13 cellular contexts compared by ENCODE assay signal in genomic region chrX:2664497-2664896, GRCh38. TPM values are rescaled to one million over a fixed set of nuclear protein-coding genes. Genes with fewer than 3 reads are reported as not detected.
DNase-seq lines count a peak whose midpoint lies in the region; ATAC-seq and TF ChIP-seq lines count a peak whose summit lies in the region.
"Had no signal": no experiment of that assay in that cellular context is flagged by ENCODE, and none has a peak within 500 bp of the region (broad histone marks: within the 10 kb centered on the region; RNA-seq: fewer than 3 reads in every experiment).

No MANE protein-coding gene starts in this region.

- no peak overlapping the region for H3K4me3 Mint-ChIP-seq in activated CD8-positive, alpha-beta T cell treated with anti-CD3 and anti-CD28 coated beads for 36 hours
- H3K4me3 Mint-ChIP-seq in activated CD8-positive, alpha-beta T cell treated with anti-CD3 and anti-CD28 coated beads, Interleukin-2, amount 10 ng/mL, durations not matched to agents 7 days and 5 days = no peak overlapping the region
- H3K4me3 Mint-ChIP-seq: activated naive CD4-positive, alpha-beta T cell treated with anti-CD3 and anti-CD28 coated beads, Interleukin-2, amount 10 ng/mL, durations not matched to agents 7 days and 5 days; stimulated activated memory B cell treated with anti-CD40 and anti-IgM and Interleukin-4, amounts not matched to agents 10 μg/mL and 1 μg/mL and 100 μg/mL, for 72 hours had no signal

- POLR2A ChIA-PET in activated CD8-positive, alpha-beta T cell treated with anti-CD3 and anti-CD28 coated beads for 36 hours (lab: Charles Lee) = no interaction called here
- POLR2A ChIA-PET in activated CD8-positive, alpha-beta T cell treated with anti-CD3 and anti-CD28 coated beads, Interleukin-2, amount 10 ng/mL, durations not matched to agents 7 days and 5 days (lab: Charles Lee) = no interaction called here

- no peaks in the 10 kb centered on the region for H3K27me3 ChIP-seq in thoracic aorta (replicated peaks; ENCODE audit: insufficient read depth)

- intact Hi-C loops in activated CD8-positive, alpha-beta T cell treated with anti-CD3 and anti-CD28 coated beads for 36 hours (cut with micrococcal nuclease) = no loop called here

- H3K36me3 Mint-ChIP-seq in activated CD8-positive, alpha-beta T cell treated with anti-CD3 and anti-CD28 coated beads for 36 hours (ENCODE audit: low read depth) = no peaks in the 10 kb centered on the region
- H3K36me3 Mint-ChIP-seq in activated CD8-positive, alpha-beta T cell treated with anti-CD3 and anti-CD28 coated beads, Interleukin-2, amount 10 ng/mL, durations not matched to agents 7 days and 5 days (ENCODE audit: low read depth) = no peaks in the 10 kb centered on the region

- WGBS in mesodermal cell (ENCODE audit: insufficient coverage in 2 of 2), 2 experiments = 63 to 76% methylated on average over 6 to 10 of the region's 11 CpGs

- DNase-seq in activated CD8-positive, alpha-beta T cell treated with anti-CD3 and anti-CD28 coated beads for 36 hours = peak; percentile 15
- DNase-seq in activated CD8-positive, alpha-beta T cell treated with anti-CD3 and anti-CD28 coated beads, Interleukin-2, amount 10 ng/mL, durations not matched to agents 7 days and 5 days = no peak
- peak; percentile 79 for DNase-seq in choroid plexus epithelial cell (ENCODE audit: low read depth)
- peak; percentile 17 for DNase-seq in thoracic aorta (ENCODE audit: low spot score)
- DNase-seq in T1000 (lab: John Stamatoyannopoulos, UW) = no peak
- DNase-seq: activated CD4-positive, alpha-beta T cell treated with anti-CD3 and anti-CD28 coated beads for 4 hours; activated naive CD4-positive, alpha-beta T cell treated with anti-CD3 and anti-CD28 coated beads, Interleukin-2, amount 10 ng/mL, durations not matched to agents 7 days and 5 days; EL; NCI-H1436 had no signal

- H3K9me3 ChIP-seq in mesodermal cell (ENCODE audit: control insufficient read depth, low read length) (no peaks in the 10 kb centered on the region), thoracic aorta (no peaks in the 10 kb centered on the region)

- H3K36me3 ChIP-seq in mesodermal cell (ENCODE audit: control insufficient read depth, insufficient read depth, low read length) (no peaks in the 10 kb centered on the region), thoracic aorta (no peaks in the 10 kb centered on the region)

- H3K4me3 ChIP-seq in choroid plexus epithelial cell (ENCODE audit: low read depth, low read length) = no peak overlapping the region
- no peak overlapping the region for H3K4me3 ChIP-seq in mesodermal cell (ENCODE audit: extremely low read depth, insufficient read depth, low read length, poor library complexity, severe bottlenecking)
- H3K4me3 ChIP-seq in thoracic aorta = no peak overlapping the region

- no peak for TF ChIP-seq CTCF in activated CD8-positive, alpha-beta T cell treated with anti-CD3 and anti-CD28 coated beads for 36 hours (IDR thresholded peaks at IDR 0.05)
- TF ChIP-seq CTCF in choroid plexus epithelial cell (conservative IDR thresholded peaks at IDR 0.05; ENCODE audit: low read depth, low read length) (no peak), thoracic aorta (IDR thresholded peaks at IDR 0.05) (no peak)

- ATAC-seq in activated CD8-positive, alpha-beta T cell treated with anti-CD3 and anti-CD28 coated beads for 36 hours = no peak
- no peak for ATAC-seq in activated CD8-positive, alpha-beta T cell treated with anti-CD3 and anti-CD28 coated beads, Interleukin-2, amount 10 ng/mL, durations not matched to agents 7 days and 5 days
- no peak for ATAC-seq in thoracic aorta (ENCODE audit: insufficient number of reproducible peaks, low FRiP score, low read depth)
- ATAC-seq in GM18519 (IDR thresholded peaks at IDR 0.05; ENCODE audit: low FRiP score, unreplicated experiment) = no peak
- ATAC-seq in HG03432 (IDR thresholded peaks at IDR 0.05; ENCODE audit: unreplicated experiment) = no peak
- ATAC-seq: stimulated activated memory B cell treated with anti-CD40 and anti-IgM and Interleukin-4, amounts not matched to agents 10 μg/mL and 1 μg/mL and 100 μg/mL, for 72 hours had no signal

- no peaks in the 10 kb centered on the region for H3K27me3 Mint-ChIP-seq in activated CD8-positive, alpha-beta T cell treated with anti-CD3 and anti-CD28 coated beads for 36 hours
- H3K27me3 Mint-ChIP-seq in activated CD8-positive, alpha-beta T cell treated with anti-CD3 and anti-CD28 coated beads, Interleukin-2, amount 10 ng/mL, durations not matched to agents 7 days and 5 days (ENCODE audit: low read depth) = no peaks in the 10 kb centered on the region
- H3K27me3 Mint-ChIP-seq: activated naive CD4-positive, alpha-beta T cell treated with anti-CD3 and anti-CD28 coated beads, Interleukin-2, amount 10 ng/mL, durations not matched to agents 7 days and 5 days; stimulated activated memory B cell treated with anti-CD40 and anti-IgM and Interleukin-4, amounts not matched to agents 10 μg/mL and 1 μg/mL and 100 μg/mL, for 72 hours had no signal

- H3K4me1 ChIP-seq in mesodermal cell (ENCODE audit: control insufficient read depth, insufficient read depth, low read length, poor library complexity, severe bottlenecking) (no peaks in the 10 kb centered on the region), thoracic aorta (ENCODE audit: control insufficient read depth in 1 of 2, low read depth in 2 of 2) (no peaks in the 10 kb centered on the region)

- no peaks in the 10 kb centered on the region for H3K9me3 Mint-ChIP-seq in activated CD8-positive, alpha-beta T cell treated with anti-CD3 and anti-CD28 coated beads for 36 hours
- no peaks in the 10 kb centered on the region for H3K9me3 Mint-ChIP-seq in activated CD8-positive, alpha-beta T cell treated with anti-CD3 and anti-CD28 coated beads, Interleukin-2, amount 10 ng/mL, durations not matched to agents 7 days and 5 days (ENCODE audit: insufficient read depth)
- H3K9me3 Mint-ChIP-seq: activated naive CD4-positive, alpha-beta T cell treated with anti-CD3 and anti-CD28 coated beads, Interleukin-2, amount 10 ng/mL, durations not matched to agents 7 days and 5 days had no signal

- H3K27ac ChIP-seq in mesodermal cell (ENCODE audit: low read depth, low read length, severe bottlenecking) = peak overlapping the region; percentile 57
- peak overlapping the region in 1 of 2 donors; percentile 41 for H3K27ac ChIP-seq in thoracic aorta

- H3K4me1 Mint-ChIP-seq in activated CD8-positive, alpha-beta T cell treated with anti-CD3 and anti-CD28 coated beads for 36 hours (ENCODE audit: low read depth) = peaks cover 3% of the 10 kb centered on the region
- H3K4me1 Mint-ChIP-seq in activated CD8-positive, alpha-beta T cell treated with anti-CD3 and anti-CD28 coated beads, Interleukin-2, amount 10 ng/mL, durations not matched to agents 7 days and 5 days (ENCODE audit: low read depth) = no peaks in the 10 kb centered on the region
- H3K4me1 Mint-ChIP-seq: activated naive CD4-positive, alpha-beta T cell treated with anti-CD3 and anti-CD28 coated beads, Interleukin-2, amount 10 ng/mL, durations not matched to agents 7 days and 5 days had no signal

- no peak overlapping the region for H3K27ac Mint-ChIP-seq in activated CD8-positive, alpha-beta T cell treated with anti-CD3 and anti-CD28 coated beads for 36 hours
- no peak overlapping the region for H3K27ac Mint-ChIP-seq in activated CD8-positive, alpha-beta T cell treated with anti-CD3 and anti-CD28 coated beads, Interleukin-2, amount 10 ng/mL, durations not matched to agents 7 days and 5 days
- H3K27ac Mint-ChIP-seq: activated naive CD4-positive, alpha-beta T cell treated with anti-CD3 and anti-CD28 coated beads, Interleukin-2, amount 10 ng/mL, durations not matched to agents 7 days and 5 days; stimulated activated memory B cell treated with anti-CD40 and anti-IgM and Interleukin-4, amounts not matched to agents 10 μg/mL and 1 μg/mL and 100 μg/mL, for 72 hours had no signal

- CTCF ChIA-PET in activated CD8-positive, alpha-beta T cell treated with anti-CD3 and anti-CD28 coated beads for 36 hours (lab: Charles Lee) = no interaction called here
- CTCF ChIA-PET in activated CD8-positive, alpha-beta T cell treated with anti-CD3 and anti-CD28 coated beads, Interleukin-2, amount 10 ng/mL, durations not matched to agents 7 days and 5 days (lab: Charles Lee) = no interaction called here

RNA-seq across cellular contexts. Expression of gene CD99, which starts 26.6 kb away (rescaled TPM):
- total RNA-seq in activated CD8-positive, alpha-beta T cell treated with anti-CD3 and anti-CD28 coated beads for 36 hours = 100 to 1,000 TPM; 121 to 123 TPM
- total RNA-seq in activated CD8-positive, alpha-beta T cell treated with anti-CD3 and anti-CD28 coated beads, Interleukin-2, amount 10 ng/mL, durations not matched to agents 7 days and 5 days = 100 to 1,000 TPM; 208 to 219 TPM
- polyA plus RNA-seq in mesodermal cell (2013, experiment 1 of 2) = 539 TPM
- polyA plus RNA-seq in mesodermal cell (2013, experiment 2 of 2) = 518 TPM
- 100 to 1,000 TPM; 490 to 527 TPM for total RNA-seq in thoracic aorta

Comparison
In these comparisons a context has a peak if more than half of its experiments do, and no peak if none do; other contexts are left out.
1. DNase-seq: peak in activated CD8-positive, alpha-beta T cell treated with anti-CD3 and anti-CD28 coated beads for 36 hours (single experiment), choroid plexus epithelial cell (single experiment) and thoracic aorta (single experiment); none in activated CD8-positive, alpha-beta T cell treated with anti-CD3 and anti-CD28 coated beads, Interleukin-2, amount 10 ng/mL, durations not matched to agents 7 days and 5 days (single experiment) and T1000 (single experiment).